18 cellular contexts compared by ENCODE assay signal in the genomic region with DNA sequence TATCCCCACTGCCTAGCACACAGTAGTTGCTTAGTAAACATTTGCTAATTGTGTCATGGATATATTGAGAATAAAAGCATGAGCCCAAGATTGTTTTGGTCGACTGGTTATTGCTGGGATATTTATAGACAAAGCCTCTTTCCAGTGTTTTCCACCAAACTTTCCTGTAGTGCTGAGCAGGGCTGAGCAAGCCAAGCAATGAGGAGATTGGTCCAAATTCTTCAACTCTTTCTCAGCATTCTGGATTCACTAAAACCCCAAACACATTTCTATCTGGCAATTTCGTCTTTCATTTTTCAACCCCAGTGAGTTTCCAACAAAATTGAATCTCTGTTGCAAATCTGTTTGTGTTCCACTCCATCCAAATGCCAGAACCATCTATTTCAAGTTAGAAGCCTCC. TPM values are rescaled to one million over a fixed set of nuclear protein-coding genes. Genes with fewer than 3 reads are reported as not detected.
DNase-seq lines count a peak whose midpoint lies in the region; ATAC-seq and TF ChIP-seq lines count a peak whose summit lies in the region.
"Had no signal": no experiment of that assay in that cellular context is flagged by ENCODE, and none has a peak within 500 bp of the region (broad histone marks: within the 10 kb centered on the region; RNA-seq: fewer than 3 reads in every experiment).

No MANE protein-coding gene starts in this region.

- H3K79me2 ChIP-seq in GM23248 (ENCODE audit: insufficient read depth), result no peaks in the 10 kb centered on the region

- no peaks in the 10 kb centered on the region for H3K36me3 Mint-ChIP-seq in CD4-positive, alpha-beta T cell (ENCODE audit: low read depth)

- H3K9ac ChIP-seq in GM23248, result no peak overlapping the region
- H3K9ac ChIP-seq: KMS-11 had no signal

- TF ChIP-seq POLR2A in vagina (IDR thresholded peaks at IDR 0.05), result no peak

- peaks cover 5% of the 10 kb centered on the region for H3K27me3 Mint-ChIP-seq in CD4-positive, alpha-beta T cell

- no peak overlapping the region for H3K4me3 Mint-ChIP-seq in CD4-positive, alpha-beta T cell

- H3K9me3 Mint-ChIP-seq in CD4-positive, alpha-beta T cell, result no peaks in the 10 kb centered on the region

- H3K27ac ChIP-seq in GM23248 (peak overlapping the region; percentile 29), muscle layer of duodenum (ENCODE audit: low read length) (peak overlapping the region; percentile 3), vagina (peak overlapping the region; percentile 3)
- H3K27ac ChIP-seq in CD4-positive, alpha-beta T cell (ENCODE audit: low read depth, low read length), result no peak overlapping the region
- H3K27ac ChIP-seq: C4-2B, KMS-11, PC-9, SK-N-MC had no signal

- no peak overlapping the region for H3K4me3 ChIP-seq in GM23248
- H3K4me3 ChIP-seq in fibroblast of mammary gland (ENCODE audit: control insufficient read depth, low read depth, low read length), result no peak overlapping the region
- peak overlapping the region in 1 of 2 donors; percentile 12 for H3K4me3 ChIP-seq in muscle layer of duodenum (ENCODE audit: low read depth in 1 of 2, low read length in 2 of 2)
- no peak overlapping the region for H3K4me3 ChIP-seq in vagina
- H3K4me3 ChIP-seq: MG63, PC-9, SK-N-MC had no signal

- H3F3A ChIP-seq in GM23248 (ENCODE audit: insufficient read depth), result 0 out of 2 replicates have a peak, but pooled peaks cover 5% of the 10 kb centered on the region

- H3K9me3 ChIP-seq in GM23248 (ENCODE audit: low read depth) (no peaks in the 10 kb centered on the region), muscle layer of duodenum (ENCODE audit: control insufficient read depth in 1 of 2, low read length in 2 of 2) (no peaks in the 10 kb centered on the region), vagina (no peaks in the 10 kb centered on the region)
- no peaks in the 10 kb centered on the region for H3K9me3 ChIP-seq in CD4-positive, alpha-beta T cell (ENCODE audit: control insufficient read depth, low read length)
- H3K9me3 ChIP-seq: Caco-2, MG63 had no signal

- WGBS in GM23248 (ENCODE audit: low coverage in 1 of 2, low lambda C conversion rate in 2 of 2, missing lambda C conversion rate in 2 of 2), 2 experiments, result 14 to 18% methylated on average over 2 of the region's 2 CpGs

- peak overlapping the region; percentile 29 for H3K4me2 ChIP-seq in GM23248 (ENCODE audit: unreplicated experiment)
- H3K4me2 ChIP-seq: KMS-11, PC-9 had no signal

- TF ChIP-seq CTCF in fibroblast of mammary gland (conservative IDR thresholded peaks at IDR 0.05; ENCODE audit: control insufficient read depth, insufficient read depth, low read depth, low read length) (no peak), vagina (IDR thresholded peaks at IDR 0.05) (no peak)
- TF ChIP-seq CTCF in CD4-positive, alpha-beta T cell (IDR thresholded peaks at IDR 0.05), result no peak

- in situ Hi-C loops in GM23248 (cut with MboI), result loop anchor here (25.0 kb wide), 2 partner anchors 222 to 472 kb away; no protein-coding TSS in a partner anchor

- intact Hi-C loops in vagina (cut with DNase I), result no loop called here
- intact Hi-C loops in CD4-positive, alpha-beta T cell (cut with DNase I, micrococcal nuclease), result no loop called here

- H4K20me1 ChIP-seq in GM23248 (ENCODE audit: insufficient read depth), result no peaks in the 10 kb centered on the region

- POLR2A ChIA-PET in CD4-positive, alpha-beta T cell (lab: Charles Lee), result no interaction called here

- H2AFZ ChIP-seq in GM23248, result peak overlapping the region; percentile 56
- H2AFZ ChIP-seq: PC-9 had no signal

- H3K27me3 ChIP-seq in GM23248 (replicated peaks; ENCODE audit: insufficient read depth) (no peaks in the 10 kb centered on the region), muscle layer of duodenum (ENCODE audit: low read depth, low read length) (no peaks in the 10 kb centered on the region), vagina (no peaks in the 10 kb centered on the region)
- H3K27me3 ChIP-seq in CD4-positive, alpha-beta T cell (ENCODE audit: control insufficient read depth, insufficient read depth, low read length), result no peaks in the 10 kb centered on the region
- H3K27me3 ChIP-seq: MG63 had no signal

- peak; percentile 40 for DNase-seq in GM23248
- DNase-seq in fibroblast of mammary gland (ENCODE audit: low read depth), result peak; percentile 19
- DNase-seq in vagina (ENCODE audit: extremely low spot score in 2 of 2), result no peak
- DNase-seq in CD4-positive, alpha-beta T cell, result no peak
- no peak for DNase-seq in cerebellar nuclear complex (lab: John Stamatoyannopoulos, UW)
- no peak for DNase-seq in activated naive CD4-positive, alpha-beta T cell treated with Interleukin-2 at 50 U/mL for 16 hours
- DNase-seq: Caco-2, MG63, NCI-H1105 treated with DMSO at 0.1 percent for 48 hours, NCI-H187, NCI-H446 treated with DMSO at 0.1 percent for 48 hours, NCI-H774 had no signal

- peaks cover 13% of the 10 kb centered on the region for H3K4me1 ChIP-seq in GM23248 (ENCODE audit: insufficient read depth)
- H3K4me1 ChIP-seq in muscle layer of duodenum (ENCODE audit: control insufficient read depth in 1 of 2, insufficient read depth in 2 of 2, low read length in 2 of 2), result peaks cover 0 to 26% of the 10 kb centered on the region in 2 donors
- no peaks in the 10 kb centered on the region for H3K4me1 ChIP-seq in vagina
- H3K4me1 ChIP-seq: Caco-2 had no signal

- H3K36me3 ChIP-seq in GM23248 (ENCODE audit: low read depth), result no peaks in the 10 kb centered on the region
- no peaks in the 10 kb centered on the region for H3K36me3 ChIP-seq in muscle layer of duodenum (ENCODE audit: control insufficient read depth in 1 of 2, insufficient read depth in 2 of 2, low read length in 2 of 2)
- H3K36me3 ChIP-seq in vagina, result no peaks in the 10 kb centered on the region
- H3K36me3 ChIP-seq: MG63 had no signal

- no peak overlapping the region for H3K27ac Mint-ChIP-seq in CD4-positive, alpha-beta T cell

- H3K9me2 ChIP-seq in GM23248 (ENCODE audit: insufficient read depth), result no peaks in the 10 kb centered on the region

- no peak for ATAC-seq in CD4-positive, alpha-beta T cell (ENCODE audit: poor library complexity)
- ATAC-seq in HG03280 (IDR thresholded peaks at IDR 0.05; ENCODE audit: unreplicated experiment), result no peak

- H3K4me1 Mint-ChIP-seq in CD4-positive, alpha-beta T cell (ENCODE audit: low read depth), result no peaks in the 10 kb centered on the region

- CTCF ChIA-PET in CD4-positive, alpha-beta T cell (lab: Charles Lee), result no interaction called here

RNA-seq across cellular contexts. Expression of a gene that starts 31.9 kb away (rescaled TPM):
- total RNA-seq in GM23248 (2014; rRNA removed; shearing (Covaris generic)), result 246 and 268 TPM in 2 replicates
- 244 and 247 TPM in 2 replicates for polyA plus RNA-seq in GM23248 (2016; fragmentation: Nextera tagmentation; extraction: Ambion mirVana)
- total RNA-seq in vagina, result 44.4 TPM
- 10 to 100 TPM; 31.3 to 32.0 TPM for total RNA-seq in CD4-positive, alpha-beta T cell

Comparison
In these comparisons a context has a peak if more than half of its experiments do, and no peak if none do; other contexts are left out.
1. DNase-seq: peak in GM23248 (single experiment) and fibroblast of mammary gland (single experiment); none in vagina (0 of 2), CD4-positive, alpha-beta T cell (0 of 10), cerebellar nuclear complex (0 of 2) and activated naive CD4-positive, alpha-beta T cell treated with Interleukin-2 at 50 U/mL for 16 hours (single experiment).